9 cellular contexts compared by ENCODE assay signal in the genomic region with DNA sequence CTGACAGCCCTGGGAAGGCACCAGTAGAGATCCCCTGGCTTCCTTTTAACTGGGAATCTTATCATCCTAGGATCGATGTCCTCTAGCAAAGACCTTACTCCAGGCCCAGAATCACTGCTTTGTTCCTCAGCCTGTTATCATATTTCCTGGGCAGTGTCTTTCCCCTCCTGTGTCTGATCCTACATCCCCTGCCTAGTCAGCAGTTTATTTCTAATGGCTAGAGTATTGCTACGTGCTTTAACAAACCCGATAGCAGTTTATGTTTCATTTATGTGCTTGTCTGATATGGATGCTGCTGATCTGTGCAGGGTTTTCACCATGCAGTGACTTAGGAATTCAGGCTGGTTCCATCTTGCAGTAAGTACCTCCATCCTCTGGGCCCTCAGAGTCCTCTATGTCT. TPM values are rescaled to one million over a fixed set of nuclear protein-coding genes. Genes with fewer than 3 reads are reported as not detected.
"Had no signal": no experiment of that assay in that cellular context is flagged by ENCODE, and none has a peak within 500 bp of the region (broad histone marks: within the 10 kb centered on the region; RNA-seq: fewer than 3 reads in every experiment).

No MANE protein-coding gene starts in this region.

- H3K4me2 ChIP-seq: KMS-11 had no signal

- H3K9ac ChIP-seq: GM23248, KMS-11 had no signal

- H3K27ac ChIP-seq: GM23248, KMS-11 had no signal

- FAIRE-seq: HTR-8/SVneo had no signal

- H2AFZ ChIP-seq: GM23248 had no signal

- H3K4me3 ChIP-seq: GM23248 had no signal

- H3K4me3 Mint-ChIP-seq: H9 had no signal

- DNase-seq: GM23248, GOT3, H9, HCEC 1CT, KBM-7 had no signal

RNA-seq across cellular contexts. Expression of gene BARX1, which starts 20.9 kb away (rescaled TPM):
- total RNA-seq: GM23248, H4, HT-29 had no signal
- polyA plus RNA-seq: GM23248 had no signal
